1 cellular context compared by ENCODE assay signal in genomic region chr7:44236333-44236728, GRCh38.
TF ChIP-seq lines count a peak whose summit lies in the region.

No MANE protein-coding gene starts in this region.

TF ChIP-seq in GM23338, 12 proteins besides CTCF, POLR2A, EP300 and RAD21 (continued from another document):
- TF ChIP-seq, protein P1, sequence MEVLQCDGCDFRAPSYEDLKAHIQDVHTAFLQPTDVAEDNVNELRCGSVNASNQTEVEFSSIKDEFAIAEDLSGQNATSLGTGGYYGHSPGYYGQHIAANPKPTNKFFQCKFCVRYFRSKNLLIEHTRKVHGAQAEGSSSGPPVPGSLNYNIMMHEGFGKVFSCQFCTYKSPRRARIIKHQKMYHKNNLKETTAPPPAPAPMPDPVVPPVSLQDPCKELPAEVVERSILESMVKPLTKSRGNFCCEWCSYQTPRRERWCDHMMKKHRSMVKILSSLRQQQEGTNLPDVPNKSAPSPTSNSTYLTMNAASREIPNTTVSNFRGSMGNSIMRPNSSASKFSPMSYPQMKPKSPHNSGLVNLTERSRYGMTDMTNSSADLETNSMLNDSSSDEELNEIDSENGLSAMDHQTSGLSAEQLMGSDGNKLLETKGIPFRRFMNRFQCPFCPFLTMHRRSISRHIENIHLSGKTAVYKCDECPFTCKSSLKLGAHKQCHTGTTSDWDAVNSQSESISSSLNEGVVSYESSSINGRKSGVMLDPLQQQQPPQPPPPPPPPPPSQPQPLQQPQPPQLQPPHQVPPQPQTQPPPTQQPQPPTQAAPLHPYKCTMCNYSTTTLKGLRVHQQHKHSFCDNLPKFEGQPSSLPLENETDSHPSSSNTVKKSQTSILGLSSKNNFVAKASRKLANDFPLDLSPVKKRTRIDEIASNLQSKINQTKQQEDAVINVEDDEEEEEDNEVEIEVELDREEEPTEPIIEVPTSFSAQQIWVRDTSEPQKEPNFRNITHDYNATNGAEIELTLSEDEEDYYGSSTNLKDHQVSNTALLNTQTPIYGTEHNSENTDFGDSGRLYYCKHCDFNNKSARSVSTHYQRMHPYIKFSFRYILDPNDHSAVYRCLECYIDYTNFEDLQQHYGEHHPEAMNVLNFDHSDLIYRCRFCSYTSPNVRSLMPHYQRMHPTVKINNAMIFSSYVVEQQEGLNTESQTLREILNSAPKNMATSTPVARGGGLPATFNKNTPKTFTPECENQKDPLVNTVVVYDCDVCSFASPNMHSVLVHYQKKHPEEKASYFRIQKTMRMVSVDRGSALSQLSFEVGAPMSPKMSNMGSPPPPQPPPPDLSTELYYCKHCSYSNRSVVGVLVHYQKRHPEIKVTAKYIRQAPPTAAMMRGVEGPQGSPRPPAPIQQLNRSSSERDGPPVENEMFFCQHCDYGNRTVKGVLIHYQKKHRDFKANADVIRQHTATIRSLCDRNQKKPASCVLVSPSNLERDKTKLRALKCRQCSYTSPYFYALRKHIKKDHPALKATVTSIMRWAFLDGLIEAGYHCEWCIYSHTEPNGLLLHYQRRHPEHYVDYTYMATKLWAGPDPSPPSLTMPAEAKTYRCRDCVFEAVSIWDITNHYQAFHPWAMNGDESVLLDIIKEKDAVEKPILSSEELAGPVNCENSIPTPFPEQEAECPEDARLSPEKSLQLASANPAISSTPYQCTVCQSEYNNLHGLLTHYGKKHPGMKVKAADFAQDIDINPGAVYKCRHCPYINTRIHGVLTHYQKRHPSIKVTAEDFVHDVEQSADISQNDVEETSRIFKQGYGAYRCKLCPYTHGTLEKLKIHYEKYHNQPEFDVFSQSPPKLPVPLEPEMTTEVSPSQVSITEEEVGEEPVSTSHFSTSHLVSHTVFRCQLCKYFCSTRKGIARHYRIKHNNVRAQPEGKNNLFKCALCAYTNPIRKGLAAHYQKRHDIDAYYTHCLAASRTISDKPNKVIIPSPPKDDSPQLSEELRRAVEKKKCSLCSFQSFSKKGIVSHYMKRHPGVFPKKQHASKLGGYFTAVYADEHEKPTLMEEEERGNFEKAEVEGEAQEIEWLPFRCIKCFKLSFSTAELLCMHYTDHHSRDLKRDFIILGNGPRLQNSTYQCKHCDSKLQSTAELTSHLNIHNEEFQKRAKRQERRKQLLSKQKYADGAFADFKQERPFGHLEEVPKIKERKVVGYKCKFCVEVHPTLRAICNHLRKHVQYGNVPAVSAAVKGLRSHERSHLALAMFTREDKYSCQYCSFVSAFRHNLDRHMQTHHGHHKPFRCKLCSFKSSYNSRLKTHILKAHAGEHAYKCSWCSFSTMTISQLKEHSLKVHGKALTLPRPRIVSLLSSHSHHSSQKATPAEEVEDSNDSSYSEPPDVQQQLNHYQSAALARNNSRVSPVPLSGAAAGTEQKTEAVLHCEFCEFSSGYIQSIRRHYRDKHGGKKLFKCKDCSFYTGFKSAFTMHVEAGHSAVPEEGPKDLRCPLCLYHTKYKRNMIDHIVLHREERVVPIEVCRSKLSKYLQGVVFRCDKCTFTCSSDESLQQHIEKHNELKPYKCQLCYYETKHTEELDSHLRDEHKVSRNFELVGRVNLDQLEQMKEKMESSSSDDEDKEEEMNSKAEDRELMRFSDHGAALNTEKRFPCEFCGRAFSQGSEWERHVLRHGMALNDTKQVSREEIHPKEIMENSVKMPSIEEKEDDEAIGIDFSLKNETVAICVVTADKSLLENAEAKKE (CRISPR knock-in tag; IDR thresholded peaks at IDR 0.05): no peak
- TF ChIP-seq ETS1 (IDR thresholded peaks at IDR 0.05) (no peak), NANOG (IDR thresholded peaks at IDR 0.05; ENCODE audit: borderline replicate concordance) (no peak), EZH2 (IDR thresholded peaks at IDR 0.05; ENCODE audit: low read depth, unreplicated experiment) (no peak)
